ENCODE assay signal across 8 cellular contexts in genomic region chr6:27810768-27811298, GRCh38.
DNase-seq lines count a peak whose midpoint lies in the region; ATAC-seq and TF ChIP-seq lines count a peak whose summit lies in the region.

No MANE protein-coding gene starts in this region.

- ATAC-seq in central memory CD8-positive, alpha-beta T cell (replicated peaks; ENCODE audit: extremely low read depth, poor library complexity, severe bottlenecking): no peak
- ATAC-seq in naive thymus-derived CD8-positive, alpha-beta T cell: no peak
- no peak for ATAC-seq in HG02970 (IDR thresholded peaks at IDR 0.05; ENCODE audit: low FRiP score, unreplicated experiment)
- no peak for ATAC-seq in HG03439 (IDR thresholded peaks at IDR 0.05; ENCODE audit: unreplicated experiment)

- H3K27ac Mint-ChIP-seq in central memory CD8-positive, alpha-beta T cell (ENCODE audit: low read depth): peak overlapping the region; percentile 95
- peak overlapping the region; percentile 97 to 99 (median 98) for H3K27ac Mint-ChIP-seq in naive thymus-derived CD8-positive, alpha-beta T cell

- no peak for TF ChIP-seq CTCF in NB4 (IDR thresholded peaks at IDR 0.05; ENCODE audit: low read depth, low read length)

- peak; percentile 65 for DNase-seq in DMS 273 (lab: John Stamatoyannopoulos, UW; ENCODE audit: unreplicated experiment)
- DNase-seq in NB4 (ENCODE audit: low read depth): no peak
- DNase-seq in central memory CD8-positive, alpha-beta T cell (ENCODE audit: low spot score in 2 of 2): no peak
- DNase-seq in naive thymus-derived CD8-positive, alpha-beta T cell: peak in 4 of 10 donors; percentile 17 to 46 (median 32)
- DNase-seq in NCI-H446 treated with DMSO at 0.1 percent for 48 hours (lab: John Stamatoyannopoulos, UW): no peak
- DNase-seq in SKM-1 (lab: John Stamatoyannopoulos, UW; ENCODE audit: unreplicated experiment): no peak

- no peaks in the 10 kb centered on the region for H3K27me3 Mint-ChIP-seq in central memory CD8-positive, alpha-beta T cell
- H3K27me3 Mint-ChIP-seq in naive thymus-derived CD8-positive, alpha-beta T cell: no peaks in the 10 kb centered on the region

- H3K4me3 Mint-ChIP-seq in central memory CD8-positive, alpha-beta T cell: peak overlapping the region; percentile 86
- H3K4me3 Mint-ChIP-seq in naive thymus-derived CD8-positive, alpha-beta T cell: peak overlapping the region; percentile 90 to 97 (median 96)

- H3K4me3 ChIP-seq in NB4 (ENCODE audit: low read depth, low read length): peak overlapping the region; percentile 57

- TF ChIP-seq POLR2A in NB4 (IDR thresholded peaks at IDR 0.05; ENCODE audit: extremely low read depth, insufficient read length): no peak

- POLR2A ChIA-PET in naive thymus-derived CD8-positive, alpha-beta T cell (lab: Charles Lee): interaction anchor here (0.8 to 9.3 kb wide), 19 partner anchors 11 to 1789 kb away, joined by 3 to 438 read pairs (median 25); a partner anchor contains a TSS

- H3K9me3 Mint-ChIP-seq in central memory CD8-positive, alpha-beta T cell: no peaks in the 10 kb centered on the region
- peaks cover 0 to 10% (median 0%) of the 10 kb centered on the region in 9 donors for H3K9me3 Mint-ChIP-seq in naive thymus-derived CD8-positive, alpha-beta T cell

- H3K4me1 Mint-ChIP-seq in central memory CD8-positive, alpha-beta T cell: peaks cover 45% of the 10 kb centered on the region
- H3K4me1 Mint-ChIP-seq in naive thymus-derived CD8-positive, alpha-beta T cell: peaks cover 32 to 77% (median 50%) of the 10 kb centered on the region in 4 donors

- peaks cover 42% of the 10 kb centered on the region for H3K36me3 Mint-ChIP-seq in central memory CD8-positive, alpha-beta T cell (ENCODE audit: insufficient read depth)
- no peaks in the 10 kb centered on the region for H3K36me3 Mint-ChIP-seq in naive thymus-derived CD8-positive, alpha-beta T cell
